Comparison of ENCODE assay signal across 18 cellular contexts in the genomic region with DNA sequence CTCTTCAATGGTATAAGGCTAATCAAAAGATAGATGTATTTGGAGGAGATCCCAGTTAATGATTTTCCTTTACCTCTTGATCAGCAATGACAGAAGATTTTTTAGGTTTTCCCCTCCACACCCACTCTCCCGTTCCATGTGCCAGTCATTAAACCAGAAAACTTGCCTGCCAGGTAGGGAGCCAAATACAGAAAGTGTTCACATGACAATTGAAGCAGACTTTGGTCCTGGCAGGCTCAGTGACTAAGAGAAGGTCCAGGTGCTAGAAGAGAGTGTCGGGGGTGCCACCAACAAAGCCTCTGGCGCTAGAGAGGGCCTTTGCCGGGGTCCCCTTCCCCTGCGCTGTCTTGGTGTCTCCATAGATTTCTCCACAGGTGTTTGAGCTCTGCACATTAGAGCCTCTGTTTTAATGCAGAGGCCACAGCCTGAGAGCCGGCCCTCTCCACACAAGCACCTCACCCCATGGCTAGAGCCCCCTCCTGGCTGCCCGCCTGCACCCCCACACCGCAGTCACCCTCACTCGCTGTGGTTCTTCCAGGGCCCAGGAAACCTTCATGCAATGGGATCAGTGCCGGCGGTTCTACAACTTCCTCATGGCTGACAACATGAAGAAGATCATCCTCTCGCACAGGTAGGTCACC. TPM values are rescaled to one million over a fixed set of nuclear protein-coding genes. Genes with fewer than 3 reads are reported as not detected.
DNase-seq lines count a peak whose midpoint lies in the region; ATAC-seq and TF ChIP-seq lines count a peak whose summit lies in the region.
"Had no signal": no experiment of that assay in that cellular context is flagged by ENCODE, and none has a peak within 500 bp of the region (broad histone marks: within the 10 kb centered on the region; RNA-seq: fewer than 3 reads in every experiment).

No MANE protein-coding gene starts in this region.

- WGBS in esophagus squamous epithelium, 2 donors, result 87 to 93% methylated on average over 5 to 8 of the region's 12 CpGs

- ATAC-seq in activated CD8-positive, alpha-beta T cell treated with anti-CD3 and anti-CD28 coated beads for 36 hours, result no peak
- no peak for ATAC-seq in activated CD8-positive, alpha-beta T cell treated with anti-CD3 and anti-CD28 coated beads, Interleukin-2, amount 10 ng/mL, durations not matched to agents 7 days and 5 days
- no peak for ATAC-seq in stimulated activated naive CD8-positive, alpha-beta T cell treated with anti-CD3 and anti-CD28 coated beads, Interleukin-15, Interleukin-2, amounts not matched to agents 100 U/mL and 50 U/mL, for 24 hours
- peak; percentile 32 for ATAC-seq in left colon
- ATAC-seq: A549 had no signal

- no peak overlapping the region for H3K27ac ChIP-seq in esophagus squamous epithelium
- H3K27ac ChIP-seq: A549 had no signal

- H3K9me3 ChIP-seq in esophagus squamous epithelium, result no peaks in the 10 kb centered on the region
- H3K9me3 ChIP-seq: A549, MG63 had no signal

- no peak overlapping the region for H3K4me3 ChIP-seq in esophagus squamous epithelium
- H3K4me3 ChIP-seq: A549, MG63 had no signal

- H3K9me3 Mint-ChIP-seq in activated CD8-positive, alpha-beta T cell treated with anti-CD3 and anti-CD28 coated beads for 36 hours, result no peaks in the 10 kb centered on the region
- no peaks in the 10 kb centered on the region for H3K9me3 Mint-ChIP-seq in activated CD8-positive, alpha-beta T cell treated with anti-CD3 and anti-CD28 coated beads, Interleukin-2, amount 10 ng/mL, durations not matched to agents 7 days and 5 days (ENCODE audit: insufficient read depth)
- H3K9me3 Mint-ChIP-seq in stimulated activated naive CD8-positive, alpha-beta T cell treated with anti-CD3 and anti-CD28 coated beads, Interleukin-15, Interleukin-2, amounts not matched to agents 100 ng/mL and 50 ng/mL, for 24 hours, result no peaks in the 10 kb centered on the region
- H3K9me3 Mint-ChIP-seq: CD4-positive, alpha-beta memory T cell had no signal

- TF ChIP-seq CTCF in activated CD8-positive, alpha-beta T cell treated with anti-CD3 and anti-CD28 coated beads for 36 hours (IDR thresholded peaks at IDR 0.05), result no peak
- no peak for TF ChIP-seq CTCF in esophagus squamous epithelium (IDR thresholded peaks at IDR 0.05)

- no peaks in the 10 kb centered on the region for H3K27me3 ChIP-seq in esophagus squamous epithelium
- H3K27me3 ChIP-seq: MG63 had no signal

- POLR2A ChIA-PET in activated CD8-positive, alpha-beta T cell treated with anti-CD3 and anti-CD28 coated beads for 36 hours (lab: Charles Lee), result no interaction called here
- POLR2A ChIA-PET in activated CD8-positive, alpha-beta T cell treated with anti-CD3 and anti-CD28 coated beads, Interleukin-2, amount 10 ng/mL, durations not matched to agents 7 days and 5 days (lab: Charles Lee), result no interaction called here

- peaks cover 11 to 95% (median 15%) of the 10 kb centered on the region in 3 donors for H3K36me3 ChIP-seq in esophagus squamous epithelium

- DNase-seq in activated CD8-positive, alpha-beta T cell treated with anti-CD3 and anti-CD28 coated beads for 36 hours, result no peak
- no peak for DNase-seq in activated CD8-positive, alpha-beta T cell treated with anti-CD3 and anti-CD28 coated beads, Interleukin-2, amount 10 ng/mL, durations not matched to agents 7 days and 5 days
- no peak for DNase-seq in stimulated activated naive CD8-positive, alpha-beta T cell treated with anti-CD3 and anti-CD28 coated beads, Interleukin-15, Interleukin-2, amounts not matched to agents 100 U/mL and 50 U/mL, for 24 hours
- DNase-seq in left colon (no peak), NCI-H69 (lab: John Stamatoyannopoulos, UW) (no peak), esophagus squamous epithelium (lab: John Stamatoyannopoulos, UW) (no peak), NCI-H128 (lab: John Stamatoyannopoulos, UW; ENCODE audit: unreplicated experiment) (no peak)
- DNase-seq: CD4-positive, alpha-beta memory T cell; DMS153; EL; Kasumi-1; MG63; NCI-H1048; NCI-H446 treated with DMSO at 0.1 percent for 48 hours; Right ventricle myocardium superior had no signal

- CTCF ChIA-PET in activated CD8-positive, alpha-beta T cell treated with anti-CD3 and anti-CD28 coated beads for 36 hours (lab: Charles Lee), result interaction anchor here (0.7 to 1.7 kb wide), 3 partner anchors 13 to 280 kb away, joined by 3 to 10 read pairs (median 5); no protein-coding TSS in a partner anchor
- CTCF ChIA-PET in activated CD8-positive, alpha-beta T cell treated with anti-CD3 and anti-CD28 coated beads, Interleukin-2, amount 10 ng/mL, durations not matched to agents 7 days and 5 days (lab: Charles Lee), result interaction anchor here (1.2 kb wide), 1 partner anchor 22 kb away, joined by 3 read pairs; no protein-coding TSS in a partner anchor

- no peaks in the 10 kb centered on the region for H3K27me3 Mint-ChIP-seq in activated CD8-positive, alpha-beta T cell treated with anti-CD3 and anti-CD28 coated beads for 36 hours
- no peaks in the 10 kb centered on the region for H3K27me3 Mint-ChIP-seq in activated CD8-positive, alpha-beta T cell treated with anti-CD3 and anti-CD28 coated beads, Interleukin-2, amount 10 ng/mL, durations not matched to agents 7 days and 5 days (ENCODE audit: low read depth)
- no peaks in the 10 kb centered on the region for H3K27me3 Mint-ChIP-seq in stimulated activated naive CD8-positive, alpha-beta T cell treated with anti-CD3 and anti-CD28 coated beads, Interleukin-15, Interleukin-2, amounts not matched to agents 100 ng/mL and 50 ng/mL, for 24 hours
- H3K27me3 Mint-ChIP-seq: CD4-positive, alpha-beta memory T cell had no signal

- peaks cover 14% of the 10 kb centered on the region for H3K4me1 Mint-ChIP-seq in activated CD8-positive, alpha-beta T cell treated with anti-CD3 and anti-CD28 coated beads for 36 hours (ENCODE audit: low read depth)
- no peaks in the 10 kb centered on the region for H3K4me1 Mint-ChIP-seq in activated CD8-positive, alpha-beta T cell treated with anti-CD3 and anti-CD28 coated beads, Interleukin-2, amount 10 ng/mL, durations not matched to agents 7 days and 5 days (ENCODE audit: low read depth)
- peaks cover 54% of the 10 kb centered on the region for H3K4me1 Mint-ChIP-seq in stimulated activated naive CD8-positive, alpha-beta T cell treated with anti-CD3 and anti-CD28 coated beads, Interleukin-15, Interleukin-2, amounts not matched to agents 100 ng/mL and 50 ng/mL, for 24 hours (ENCODE audit: low read depth)
- H3K4me1 Mint-ChIP-seq: CD4-positive, alpha-beta memory T cell had no signal

- intact Hi-C loops in activated CD8-positive, alpha-beta T cell treated with anti-CD3 and anti-CD28 coated beads for 36 hours (cut with micrococcal nuclease), result no loop called here
- intact Hi-C loops in left colon (cut with DNase I, micrococcal nuclease), result loop anchor here in 1 of 2 donors (10.0 kb wide), 1 partner anchor 130 kb away; no protein-coding TSS in a partner anchor
- intact Hi-C loops in esophagus squamous epithelium (cut with DNase I), result no loop called here

- H3K4me1 ChIP-seq in esophagus squamous epithelium, result no peaks in the 10 kb centered on the region
- H3K4me1 ChIP-seq: A549 had no signal

- H3K36me3 Mint-ChIP-seq in activated CD8-positive, alpha-beta T cell treated with anti-CD3 and anti-CD28 coated beads for 36 hours (ENCODE audit: low read depth), result peaks cover 17% of the 10 kb centered on the region
- H3K36me3 Mint-ChIP-seq in activated CD8-positive, alpha-beta T cell treated with anti-CD3 and anti-CD28 coated beads, Interleukin-2, amount 10 ng/mL, durations not matched to agents 7 days and 5 days (ENCODE audit: low read depth), result peaks cover 6% of the 10 kb centered on the region
- H3K36me3 Mint-ChIP-seq in stimulated activated naive CD8-positive, alpha-beta T cell treated with anti-CD3 and anti-CD28 coated beads, Interleukin-15, Interleukin-2, amounts not matched to agents 100 ng/mL and 50 ng/mL, for 24 hours (ENCODE audit: low read depth), result peaks cover 68% of the 10 kb centered on the region

- H3K4me3 Mint-ChIP-seq in activated CD8-positive, alpha-beta T cell treated with anti-CD3 and anti-CD28 coated beads for 36 hours, result no peak overlapping the region
- H3K4me3 Mint-ChIP-seq in activated CD8-positive, alpha-beta T cell treated with anti-CD3 and anti-CD28 coated beads, Interleukin-2, amount 10 ng/mL, durations not matched to agents 7 days and 5 days, result no peak overlapping the region
- H3K4me3 Mint-ChIP-seq in stimulated activated naive CD8-positive, alpha-beta T cell treated with anti-CD3 and anti-CD28 coated beads, Interleukin-15, Interleukin-2, amounts not matched to agents 100 ng/mL and 50 ng/mL, for 24 hours, result no peak overlapping the region
- H3K4me3 Mint-ChIP-seq: CD4-positive, alpha-beta memory T cell had no signal

- peak overlapping the region; percentile 16 for H3K27ac Mint-ChIP-seq in activated CD8-positive, alpha-beta T cell treated with anti-CD3 and anti-CD28 coated beads for 36 hours
- H3K27ac Mint-ChIP-seq in activated CD8-positive, alpha-beta T cell treated with anti-CD3 and anti-CD28 coated beads, Interleukin-2, amount 10 ng/mL, durations not matched to agents 7 days and 5 days, result no peak overlapping the region
- H3K27ac Mint-ChIP-seq in stimulated activated naive CD8-positive, alpha-beta T cell treated with anti-CD3 and anti-CD28 coated beads, Interleukin-15, Interleukin-2, amounts not matched to agents 100 ng/mL and 50 ng/mL, for 24 hours, result peak overlapping the region; percentile 61

- TF ChIP-seq POLR2A in esophagus squamous epithelium (IDR thresholded peaks at IDR 0.05), result no peak

RNA-seq across cellular contexts. Expression of a gene that starts 36.4 kb away (rescaled TPM):
- not detected for total RNA-seq in activated CD8-positive, alpha-beta T cell treated with anti-CD3 and anti-CD28 coated beads for 36 hours
- total RNA-seq in activated CD8-positive, alpha-beta T cell treated with anti-CD3 and anti-CD28 coated beads, Interleukin-2, amount 10 ng/mL, durations not matched to agents 7 days and 5 days, result not detected
- total RNA-seq in left colon, result not detected
- total RNA-seq in esophagus squamous epithelium, result not detected
- total RNA-seq: CD4-positive, alpha-beta memory T cell; OCI-LY7; Right ventricle myocardium superior had no signal

RNA-seq across cellular contexts. Expression of a gene that starts 58.8 kb away (rescaled TPM):
- 100 to 1,000 TPM; 180 TPM for total RNA-seq in activated CD8-positive, alpha-beta T cell treated with anti-CD3 and anti-CD28 coated beads for 36 hours
- total RNA-seq in activated CD8-positive, alpha-beta T cell treated with anti-CD3 and anti-CD28 coated beads, Interleukin-2, amount 10 ng/mL, durations not matched to agents 7 days and 5 days, result 100 to 1,000 TPM; 203 to 213 TPM
- total RNA-seq in left colon (10 to 100 TPM in 1 of 2 donors, 1 to 10 TPM in 1; 7.4 to 17.3 TPM), esophagus squamous epithelium (10 to 100 TPM in 3 of 4 donors, 1 to 10 TPM in 1; 5.0 to 32.3 (median 15.0) TPM)

Comparison
In these comparisons a context has a peak if more than half of its experiments do, and no peak if none do; other contexts are left out.
1. RNA of a gene that starts 58.8 kb away (total RNA-seq): 203 to 213 TPM in activated CD8-positive, alpha-beta T cell treated with anti-CD3 and anti-CD28 coated beads, Interleukin-2, amount 10 ng/mL, durations not matched to agents 7 days and 5 days and 180 TPM in activated CD8-positive, alpha-beta T cell treated with anti-CD3 and anti-CD28 coated beads for 36 hours; 5.0 to 32.3 TPM in esophagus squamous epithelium and 7.4 to 17.3 TPM in left colon; every median in the first group is over 4 times any median in the second.